28 cellular contexts compared by ENCODE assay signal in the genomic region with DNA sequence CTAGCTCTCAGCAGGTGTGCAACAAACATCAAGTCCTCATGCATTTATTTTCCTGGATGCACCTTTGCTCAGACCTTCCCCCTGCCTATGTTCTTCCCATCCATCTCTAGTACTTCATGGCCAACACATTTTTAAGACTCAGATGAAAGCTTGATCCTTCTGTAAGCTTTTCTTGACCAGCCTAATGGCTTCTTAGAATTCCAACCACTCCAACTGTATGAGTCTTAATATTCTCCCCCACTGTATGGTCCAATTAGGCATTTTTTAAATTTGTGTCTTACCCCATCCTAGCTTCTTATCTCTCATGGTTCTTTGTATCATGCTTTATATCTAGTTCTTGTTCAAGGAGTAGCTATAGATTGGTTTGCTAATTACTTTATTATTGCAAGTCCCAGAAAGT. TPM values are rescaled to one million over a fixed set of nuclear protein-coding genes. Genes with fewer than 3 reads are reported as not detected.
"Had no signal": no experiment of that assay in that cellular context is flagged by ENCODE, and none has a peak within 500 bp of the region (broad histone marks: within the 10 kb centered on the region; RNA-seq: fewer than 3 reads in every experiment).

No MANE protein-coding gene starts in this region.

- H3K9me3 ChIP-seq: colonic mucosa, gastroesophageal sphincter, heart left ventricle, mucosa of descending colon, prostate gland, right atrium auricular region, stomach, thyroid gland had no signal

- H2AFZ ChIP-seq: hepatocyte, neural progenitor cell had no signal

- H3K27ac Mint-ChIP-seq: dendritic cell treated with granulocyte-macrophage colony-stimulating factor and Interleukin-4, amounts not matched to agents 40 ng/mL and 50 ng/mL, for 4 days; endodermal cell; mesothelial cell of epicardium; naive thymus-derived CD4-positive, alpha-beta T cell; nephron; neural progenitor cell; stimulated activated effector memory CD8-positive, alpha-beta T cell treated with anti-CD3 and anti-CD28 coated beads, Interleukin-12 subunit alpha, Interleukin-12 subunit beta, amount 100 ng/mL, for 72 hours; type B pancreatic cell had no signal

- H3K9me3 Mint-ChIP-seq: dendritic cell treated with granulocyte-macrophage colony-stimulating factor and Interleukin-4, amounts not matched to agents 40 ng/mL and 50 ng/mL, for 4 days; endodermal cell; mesothelial cell of epicardium; nephron; neural progenitor cell; type B pancreatic cell had no signal

- FAIRE-seq: kidney had no signal

- H3K27me3 ChIP-seq: colonic mucosa, gastroesophageal sphincter, heart left ventricle, hepatocyte, neural progenitor cell, right atrium auricular region, thyroid gland had no signal

- H3K9ac ChIP-seq: neural progenitor cell had no signal

- H3K27ac ChIP-seq: colonic mucosa, epithelial cell of prostate, gastroesophageal sphincter, heart left ventricle, hepatocyte, neural progenitor cell, prostate gland, right atrium auricular region, stomach, thyroid gland had no signal

- H3K36me3 ChIP-seq: colonic mucosa, gastroesophageal sphincter, heart left ventricle, neural progenitor cell, prostate gland, right atrium auricular region, stomach, thyroid gland had no signal

- DNase-seq: colonic mucosa; effector CD8-positive, alpha-beta T cell; endodermal cell; heart left ventricle; kidney; mesenchymal stem cell; mucosa of descending colon; naive thymus-derived CD4-positive, alpha-beta T cell; stimulated activated CD4-positive, alpha-beta T cell treated with anti-CD3 and anti-CD28 coated beads, Interleukin-2, amount 100 ng/mL, for 24 hours; stimulated activated CD4-positive, alpha-beta T cell treated with anti-CD3 and anti-CD28 coated beads, Interleukin-4, amount 100 ng/mL, for 24 hours; stimulated activated naive CD4-positive, alpha-beta T cell treated with Interleukin-2 at 50 U/mL for 16 hours; stomach; thyroid gland had no signal

- H3K4me3 Mint-ChIP-seq: dendritic cell treated with granulocyte-macrophage colony-stimulating factor and Interleukin-4, amounts not matched to agents 40 ng/mL and 50 ng/mL, for 4 days; endodermal cell; mesothelial cell of epicardium; naive thymus-derived CD4-positive, alpha-beta T cell; nephron; neural progenitor cell; stimulated activated effector memory CD8-positive, alpha-beta T cell treated with anti-CD3 and anti-CD28 coated beads, Interleukin-12 subunit alpha, Interleukin-12 subunit beta, amount 100 ng/mL, for 72 hours; type B pancreatic cell had no signal

- H3K4me2 ChIP-seq: hepatocyte, neural progenitor cell had no signal

- H3K4me1 ChIP-seq: colonic mucosa, gastroesophageal sphincter, prostate gland, right atrium auricular region, stomach had no signal

- ATAC-seq: esophagus mucosa; gastroesophageal sphincter; heart left ventricle; left lobe of liver; mucosa of descending colon; naive thymus-derived CD4-positive, alpha-beta T cell; sciatic nerve; stimulated activated effector memory CD8-positive, alpha-beta T cell treated with anti-CD3 and anti-CD28 coated beads, Interleukin-12 subunit alpha, Interleukin-12 subunit beta, amount 100 ng/mL, for 72 hours had no signal

- H3K4me3 ChIP-seq: colonic mucosa, gastroesophageal sphincter, heart left ventricle, hepatocyte, mucosa of descending colon, neural progenitor cell, prostate gland, right atrium auricular region, stomach, thyroid gland had no signal

- H3K36me3 Mint-ChIP-seq: naive thymus-derived CD4-positive, alpha-beta T cell; stimulated activated effector memory CD8-positive, alpha-beta T cell treated with anti-CD3 and anti-CD28 coated beads, Interleukin-12 subunit alpha, Interleukin-12 subunit beta, amount 100 ng/mL, for 72 hours had no signal

- H3K4me1 Mint-ChIP-seq: naive thymus-derived CD4-positive, alpha-beta T cell; stimulated activated effector memory CD8-positive, alpha-beta T cell treated with anti-CD3 and anti-CD28 coated beads, Interleukin-12 subunit alpha, Interleukin-12 subunit beta, amount 100 ng/mL, for 72 hours had no signal

RNA-seq across cellular contexts. Expression of a gene that starts 44.8 kb away (rescaled TPM):
- total RNA-seq: lung microvascular endothelial cell had no signal
- polyA plus RNA-seq: naive thymus-derived CD4-positive, alpha-beta T cell had no signal
